8 cellular contexts compared by ENCODE assay signal in genomic region chr14:91373591-91374245, GRCh38. TPM values are rescaled to one million over a fixed set of nuclear protein-coding genes. Genes with fewer than 3 reads are reported as not detected.
A peak's percentile ranks its signal among the peaks of the same experiment; 100 is the strongest.
DNase-seq lines count a peak whose midpoint lies in the region; ATAC-seq lines count a peak whose summit lies in the region.

No MANE protein-coding gene starts in this region.

- H3K4me3 Mint-ChIP-seq in activated CD8-positive, alpha-beta memory T cell treated with anti-CD3 and anti-CD28 coated beads, Interleukin-2, amount 10 ng/mL, durations not matched to agents 7 days and 5 days = peak overlapping the region; percentile 70
- peak overlapping the region; percentile 85 for H3K4me3 Mint-ChIP-seq in activated naive CD4-positive, alpha-beta T cell treated with anti-CD3 and anti-CD28 coated beads, Interleukin-2, amount 50 U/mL, for 24 hours

- DNase-seq in activated CD8-positive, alpha-beta memory T cell treated with anti-CD3 and anti-CD28 coated beads, Interleukin-2, amount 10 ng/mL, durations not matched to agents 7 days and 5 days = peak; percentile 81
- no peak for DNase-seq in activated CD8-positive, alpha-beta memory T cell treated with anti-CD3 and anti-CD28 coated beads, Interleukin-2, amount 50 U/mL, for 48 hours
- DNase-seq in NCI-H2171 (lab: John Stamatoyannopoulos, UW) (peak; percentile 57), pons (ENCODE audit: low spot score) (no peak), hepatic stellate cell (ENCODE audit: low spot score) (no peak)
- DNase-seq in stimulated activated CD4-positive, alpha-beta T cell treated with anti-CD3 and anti-CD28 coated beads, Interleukin-4, amount 100 ng/mL, for 4 hours = peak; percentile 34 to 69

- H3K9me3 Mint-ChIP-seq in activated CD8-positive, alpha-beta memory T cell treated with anti-CD3 and anti-CD28 coated beads, Interleukin-2, amount 10 ng/mL, durations not matched to agents 7 days and 5 days (ENCODE audit: low read depth) = no peaks in the 10 kb centered on the region
- H3K9me3 Mint-ChIP-seq in activated naive CD4-positive, alpha-beta T cell treated with anti-CD3 and anti-CD28 coated beads, Interleukin-2, amount 50 U/mL, for 24 hours = no peaks in the 10 kb centered on the region

- CTCF ChIA-PET in activated CD8-positive, alpha-beta memory T cell treated with anti-CD3 and anti-CD28 coated beads, Interleukin-2, amount 10 ng/mL, durations not matched to agents 7 days and 5 days (lab: Charles Lee) = interaction anchor here (1.5 to 16.4 kb wide), 11 partner anchors 8 to 131 kb away, joined by 4 to 238 read pairs (median 8); partner anchors contain the start of gene CCDC88C

- no peaks in the 10 kb centered on the region for H3K27me3 Mint-ChIP-seq in activated CD8-positive, alpha-beta memory T cell treated with anti-CD3 and anti-CD28 coated beads, Interleukin-2, amount 10 ng/mL, durations not matched to agents 7 days and 5 days
- no peaks in the 10 kb centered on the region for H3K27me3 Mint-ChIP-seq in activated naive CD4-positive, alpha-beta T cell treated with anti-CD3 and anti-CD28 coated beads, Interleukin-2, amount 50 U/mL, for 24 hours

- H3K36me3 Mint-ChIP-seq in activated CD8-positive, alpha-beta memory T cell treated with anti-CD3 and anti-CD28 coated beads, Interleukin-2, amount 10 ng/mL, durations not matched to agents 7 days and 5 days = peaks cover 22% of the 10 kb centered on the region
- H3K36me3 Mint-ChIP-seq in activated naive CD4-positive, alpha-beta T cell treated with anti-CD3 and anti-CD28 coated beads, Interleukin-2, amount 50 U/mL, for 24 hours = peaks cover 5% of the 10 kb centered on the region

- ATAC-seq in activated CD8-positive, alpha-beta memory T cell treated with anti-CD3 and anti-CD28 coated beads, Interleukin-2, amount 10 ng/mL, durations not matched to agents 7 days and 5 days = peak; percentile 57
- peak; percentile 63 for ATAC-seq in HG02840 (IDR thresholded peaks at IDR 0.05; ENCODE audit: low FRiP score, unreplicated experiment)

- H3K4me1 Mint-ChIP-seq in activated CD8-positive, alpha-beta memory T cell treated with anti-CD3 and anti-CD28 coated beads, Interleukin-2, amount 10 ng/mL, durations not matched to agents 7 days and 5 days = peaks cover 100% of the 10 kb centered on the region
- H3K4me1 Mint-ChIP-seq in activated naive CD4-positive, alpha-beta T cell treated with anti-CD3 and anti-CD28 coated beads, Interleukin-2, amount 50 U/mL, for 24 hours = peaks cover 99% of the 10 kb centered on the region

- H3K27ac Mint-ChIP-seq in activated CD8-positive, alpha-beta memory T cell treated with anti-CD3 and anti-CD28 coated beads, Interleukin-2, amount 10 ng/mL, durations not matched to agents 7 days and 5 days = peak overlapping the region; percentile 96
- H3K27ac Mint-ChIP-seq in activated naive CD4-positive, alpha-beta T cell treated with anti-CD3 and anti-CD28 coated beads, Interleukin-2, amount 50 U/mL, for 24 hours = peak overlapping the region; percentile 91

RNA-seq across cellular contexts. Expression of gene CCDC88C, which starts 43.9 kb away (rescaled TPM):
- 100 to 1,000 TPM; 151 to 214 TPM for total RNA-seq in activated CD8-positive, alpha-beta memory T cell treated with anti-CD3 and anti-CD28 coated beads, Interleukin-2, amount 10 ng/mL, durations not matched to agents 7 days and 5 days

Comparison
In these comparisons a context has a peak if more than half of its experiments do, and no peak if none do; other contexts are left out.
1. DNase-seq: peak in activated CD8-positive, alpha-beta memory T cell treated with anti-CD3 and anti-CD28 coated beads, Interleukin-2, amount 10 ng/mL, durations not matched to agents 7 days and 5 days (single experiment), NCI-H2171 (single experiment) and stimulated activated CD4-positive, alpha-beta T cell treated with anti-CD3 and anti-CD28 coated beads, Interleukin-4, amount 100 ng/mL, for 4 hours (2 of 2); none in activated CD8-positive, alpha-beta memory T cell treated with anti-CD3 and anti-CD28 coated beads, Interleukin-2, amount 50 U/mL, for 48 hours (single experiment), pons (single experiment) and hepatic stellate cell (single experiment).